Comparison of ENCODE assay signal across 8 cellular contexts in genomic region chr5:112976432-112977309, GRCh38. TPM values are rescaled to one million over a fixed set of nuclear protein-coding genes. Genes with fewer than 3 reads are reported as not detected.
DNase-seq lines count a peak whose midpoint lies in the region; ATAC-seq and TF ChIP-seq lines count a peak whose summit lies in the region.

TSS of gene DCP2 (plus strand) at chr5:112976798. CDS start at chr5:112976934, 136 bp downstream.

- H4K20me1 ChIP-seq in SU-DHL-6 (ENCODE audit: low read depth, low read length) (peaks cover 16% of the 10 kb centered on the region; the same call in 1 of the 2 replicates), osteoblast (ENCODE audit: insufficient read depth, low read length) (no peaks in the 10 kb centered on the region)

- H3K4me2 ChIP-seq in SU-DHL-6 (ENCODE audit: low read depth, low read length, poor library complexity, severe bottlenecking) = peak within 1 kb of the TSS; percentile 72
- peak within 1 kb of the TSS; percentile 85 for H3K4me2 ChIP-seq in osteoblast (ENCODE audit: insufficient read depth, low read length)

- no peaks in the 10 kb centered on the region for H3K9me2 ChIP-seq in SU-DHL-6 (replicated peaks; ENCODE audit: insufficient read depth, low read length)

- TF ChIP-seq CTCF in SU-DHL-6 (IDR thresholded peaks at IDR 0.05; ENCODE audit: insufficient read depth, low read length, poor library complexity, severe bottlenecking) (no peak), glutamatergic neuron (IDR thresholded peaks at IDR 0.05; ENCODE audit: partially characterized antibody, unreplicated experiment) (no peak), osteoblast (IDR thresholded peaks at IDR 0.05; ENCODE audit: extremely low read depth, low read depth, low read length) (no peak), thoracic aorta (IDR thresholded peaks at IDR 0.05) (no peak)

- H3K9me3 ChIP-seq in SU-DHL-6 (ENCODE audit: insufficient read depth, low read length) (no peaks in the 10 kb centered on the region), osteoblast (ENCODE audit: low read depth, low read length) (no peaks in the 10 kb centered on the region), thoracic aorta (no peaks in the 10 kb centered on the region)

- H3K27me3 ChIP-seq in SU-DHL-6 (ENCODE audit: low read length) = no peaks in the 10 kb centered on the region
- H3K27me3 ChIP-seq in osteoblast (ENCODE audit: insufficient read depth, low read length) = no peaks in the 10 kb centered on the region
- H3K27me3 ChIP-seq in thoracic aorta (replicated peaks; ENCODE audit: insufficient read depth) = no peaks in the 10 kb centered on the region

- H3K9me3 Mint-ChIP-seq in activated naive CD8-positive, alpha-beta T cell treated with anti-CD3 and anti-CD28 coated beads, Interleukin-2, amount 10 ng/mL, durations not matched to agents 7 days and 5 days = no peaks in the 10 kb centered on the region
- H3K9me3 Mint-ChIP-seq in glutamatergic neuron (ENCODE audit: unreplicated experiment) = peaks cover 30% of the 10 kb centered on the region

- H3K27ac ChIP-seq in SU-DHL-6 (ENCODE audit: low read depth, low read length) = peak within 1 kb of the TSS; percentile 66
- peak within 1 kb of the TSS; percentile 85 for H3K27ac ChIP-seq in osteoblast (ENCODE audit: low read depth, low read length)
- peak within 1 kb of the TSS; percentile 82 to 83 for H3K27ac ChIP-seq in thoracic aorta

- peaks cover 31% of the 10 kb centered on the region for H3K4me1 Mint-ChIP-seq in activated naive CD8-positive, alpha-beta T cell treated with anti-CD3 and anti-CD28 coated beads, Interleukin-2, amount 10 ng/mL, durations not matched to agents 7 days and 5 days
- peaks cover 25% of the 10 kb centered on the region for H3K4me1 Mint-ChIP-seq in glutamatergic neuron (ENCODE audit: low read depth, unreplicated experiment)

- no peaks in the 10 kb centered on the region for H3K27me3 Mint-ChIP-seq in activated naive CD8-positive, alpha-beta T cell treated with anti-CD3 and anti-CD28 coated beads, Interleukin-2, amount 10 ng/mL, durations not matched to agents 7 days and 5 days
- H3K27me3 Mint-ChIP-seq in glutamatergic neuron (ENCODE audit: unreplicated experiment) = peaks cover 20% of the 10 kb centered on the region

- H3K79me2 ChIP-seq in SU-DHL-6 (ENCODE audit: insufficient read depth, low read length) (peaks cover 49% of the 10 kb centered on the region), osteoblast (ENCODE audit: insufficient read depth, low read length) (peaks cover 50% of the 10 kb centered on the region)

- H3F3A ChIP-seq in SU-DHL-6 (ENCODE audit: insufficient read depth) = 0 out of 2 replicates have a peak, but pooled peaks cover 4% of the 10 kb centered on the region

- H2AFZ ChIP-seq in SU-DHL-6 (ENCODE audit: low read depth, low read length, severe bottlenecking) (peak within 1 kb of the TSS; percentile 57), osteoblast (ENCODE audit: low read length) (peak within 1 kb of the TSS; percentile 97)

- ATAC-seq in HG02678 (IDR thresholded peaks at IDR 0.05; ENCODE audit: unreplicated experiment) = peak; percentile 98
- ATAC-seq in activated naive CD8-positive, alpha-beta T cell treated with anti-CD3 and anti-CD28 coated beads, Interleukin-2, amount 10 ng/mL, durations not matched to agents 7 days and 5 days (ENCODE audit: low read depth) = peak; percentile 97
- ATAC-seq in thoracic aorta (ENCODE audit: insufficient number of reproducible peaks, low FRiP score, low read depth) = peak; percentile 99

- TF ChIP-seq POLR2A in GM10847 (IDR thresholded peaks at IDR 0.05; ENCODE audit: extremely low read depth, insufficient read length) = peak; percentile 87

- 0 out of 2 replicates have a peak, but pooled peaks cover 3% of the 10 kb centered on the region for H3K36me3 ChIP-seq in SU-DHL-6 (ENCODE audit: low read length)
- H3K36me3 ChIP-seq in osteoblast (ENCODE audit: insufficient read depth, low read length) = peaks cover 9% of the 10 kb centered on the region
- no peaks in the 10 kb centered on the region for H3K36me3 ChIP-seq in thoracic aorta

- peak within 1 kb of the TSS; percentile 96 for H3K4me3 Mint-ChIP-seq in activated naive CD8-positive, alpha-beta T cell treated with anti-CD3 and anti-CD28 coated beads, Interleukin-2, amount 10 ng/mL, durations not matched to agents 7 days and 5 days
- peak within 1 kb of the TSS; percentile 99 for H3K4me3 Mint-ChIP-seq in glutamatergic neuron (ENCODE audit: unreplicated experiment)

- POLR2A ChIA-PET in activated naive CD8-positive, alpha-beta T cell treated with anti-CD3 and anti-CD28 coated beads, Interleukin-2, amount 10 ng/mL, durations not matched to agents 7 days and 5 days (lab: Charles Lee) = interaction anchor here (0.7 to 1.7 kb wide), 27 partner anchors 8 to 815 kb away, joined by 3 to 33 read pairs (median 4); partner anchors contain the start of genes REEP5, SRP19 and YTHDC2

- peaks cover 17% of the 10 kb centered on the region for H3K36me3 Mint-ChIP-seq in activated naive CD8-positive, alpha-beta T cell treated with anti-CD3 and anti-CD28 coated beads, Interleukin-2, amount 10 ng/mL, durations not matched to agents 7 days and 5 days
- H3K36me3 Mint-ChIP-seq in glutamatergic neuron (ENCODE audit: unreplicated experiment) = peaks cover 3% of the 10 kb centered on the region

- peak within 1 kb of the TSS; percentile 95 for H3K27ac Mint-ChIP-seq in activated naive CD8-positive, alpha-beta T cell treated with anti-CD3 and anti-CD28 coated beads, Interleukin-2, amount 10 ng/mL, durations not matched to agents 7 days and 5 days
- peak within 1 kb of the TSS; percentile 97 for H3K27ac Mint-ChIP-seq in glutamatergic neuron (ENCODE audit: unreplicated experiment)

- H3K4me3 ChIP-seq in SU-DHL-6 (ENCODE audit: insufficient read depth, low read length, poor library complexity, severe bottlenecking) (peak within 1 kb of the TSS; percentile 98), osteoblast (ENCODE audit: insufficient read depth, low read length) (peak within 1 kb of the TSS; percentile 97), thoracic aorta (peak within 1 kb of the TSS; percentile 94)

- peaks cover 10% of the 10 kb centered on the region for H3K4me1 ChIP-seq in osteoblast (ENCODE audit: insufficient read depth, low read length)
- H3K4me1 ChIP-seq in thoracic aorta (ENCODE audit: control insufficient read depth in 1 of 2, low read depth in 2 of 2) = peaks cover 21 to 42% of the 10 kb centered on the region in 2 donors

- peak; percentile 79 for DNase-seq in NCI-H128 (lab: John Stamatoyannopoulos, UW; ENCODE audit: unreplicated experiment)
- DNase-seq in activated naive CD8-positive, alpha-beta T cell treated with anti-CD3 and anti-CD28 coated beads, Interleukin-2, amount 10 ng/mL, durations not matched to agents 7 days and 5 days = peak; percentile 96
- peak; percentile 94 for DNase-seq in glutamatergic neuron
- peak; percentile 97 for DNase-seq in osteoblast (ENCODE audit: insufficient read length, low spot score, missing footprints)
- DNase-seq in thoracic aorta (ENCODE audit: low spot score) = peak; percentile 83

- H3K9ac ChIP-seq in SU-DHL-6 (ENCODE audit: low read length) = peak within 1 kb of the TSS; percentile 91

RNA-seq across cellular contexts. Expression of gene DCP2, which starts in this region (rescaled TPM):
- 100 to 1,000 TPM; 106 to 113 TPM for total RNA-seq in activated naive CD8-positive, alpha-beta T cell treated with anti-CD3 and anti-CD28 coated beads, Interleukin-2, amount 10 ng/mL, durations not matched to agents 7 days and 5 days
- total RNA-seq in glutamatergic neuron (ENCODE audit: unreplicated experiment) = 117 TPM
- total RNA-seq in osteoblast = 27.9 and 31.5 TPM in 2 replicates
- total RNA-seq in thoracic aorta = 10 to 100 TPM; 12.9 to 38.4 TPM

Comparison
In these comparisons a context has a peak if more than half of its experiments do, and no peak if none do; other contexts are left out.
1. Peak in every context shown above with its lines: DNase-seq, ATAC-seq, H3K4me3 ChIP-seq and H3K27ac ChIP-seq.